Comparison of ENCODE assay signal across 8 cellular contexts in genomic region chr6:41779793-41780622, GRCh38. TPM values are rescaled to one million over a fixed set of nuclear protein-coding genes. Genes with fewer than 3 reads are reported as not detected.
DNase-seq lines count a peak whose midpoint lies in the region; ATAC-seq, FAIRE-seq and TF ChIP-seq lines count a peak whose summit lies in the region.

Gene FRS3 (minus strand): TSS chr6:41779900. CDS start chr6:41776987, 2,913 bp downstream.

- no peaks in the 10 kb centered on the region for H4K20me1 ChIP-seq in SK-N-SH (ENCODE audit: insufficient read depth)

- no peaks in the 10 kb centered on the region for H3K36me3 Mint-ChIP-seq in activated naive CD8-positive, alpha-beta T cell

- no peaks in the 10 kb centered on the region for H3K9me3 ChIP-seq in SK-N-SH
- no peaks in the 10 kb centered on the region for H3K9me3 ChIP-seq in pancreas
- no peaks in the 10 kb centered on the region for H3K9me3 ChIP-seq in tibial artery

- peak within 1 kb of the TSS; percentile 72 for H3K9ac ChIP-seq in SK-N-SH

- H3K4me3 Mint-ChIP-seq in activated naive CD8-positive, alpha-beta T cell = peak within 1 kb of the TSS; percentile 91

- DNase-seq in GM12864 (ENCODE audit: low read depth) = peak; percentile 87
- peak; percentile 97 for DNase-seq in NB4 (ENCODE audit: low read depth)
- DNase-seq in SK-N-SH = peak; percentile 99
- DNase-seq in head of caudate nucleus = peak; percentile 94 to 100 (median 100)
- peak; percentile 98 to 100 (median 100) for DNase-seq in pancreas
- peak; percentile 97 to 99 for DNase-seq in tibial artery

- WGBS in SK-N-SH (ENCODE audit: low lambda C conversion rate) = under 1% methylated on average over 29 of the region's 73 CpGs
- WGBS in pancreas, 2 donors = 0 to 1% methylated on average over 60 to 73 of the region's 73 CpGs

- H3K27me3 ChIP-seq in SK-N-SH (ENCODE audit: insufficient read depth) = no peaks in the 10 kb centered on the region
- H3K27me3 ChIP-seq in pancreas = no peaks in the 10 kb centered on the region
- H3K27me3 ChIP-seq in tibial artery = no peaks in the 10 kb centered on the region

- TF ChIP-seq CTCF in GM12864 (IDR thresholded peaks at IDR 0.05; ENCODE audit: low read depth, low read length, missing control alignments) (peak; percentile 93), NB4 (IDR thresholded peaks at IDR 0.05; ENCODE audit: low read depth, low read length) (peak; percentile 81), SK-N-SH (IDR thresholded peaks at IDR 0.05) (peak; percentile 86), pancreas (IDR thresholded peaks at IDR 0.05) (peak; percentile 70 to 91 (median 88)), tibial artery (IDR thresholded peaks at IDR 0.05) (peak; percentile 93 to 95)

- CTCF ChIA-PET in SK-N-SH (lab: Yijun Ruan, JAX) = interaction anchor here (0.8 to 8.9 kb wide), 5 partner anchors 13 to 265 kb away, joined by 3 to 118 read pairs (median 4); partner anchors contain the start of gene TFEB

- no peaks in the 10 kb centered on the region for H3K27me3 Mint-ChIP-seq in activated naive CD8-positive, alpha-beta T cell

- peak within 1 kb of the TSS; percentile 61 for H3K27ac Mint-ChIP-seq in activated naive CD8-positive, alpha-beta T cell

- peaks cover 13% of the 10 kb centered on the region for H3K4me1 Mint-ChIP-seq in activated naive CD8-positive, alpha-beta T cell (ENCODE audit: low read depth)

- no peaks in the 10 kb centered on the region for H3F3A ChIP-seq in SK-N-SH (replicated peaks; ENCODE audit: insufficient read depth)

- H3K9me2 ChIP-seq in SK-N-SH = no peaks in the 10 kb centered on the region

- TF ChIP-seq RAD21 in SK-N-SH (IDR thresholded peaks at IDR 0.05; ENCODE audit: low read length) = peak; percentile 85

- no peaks in the 10 kb centered on the region for H3K9me3 Mint-ChIP-seq in activated naive CD8-positive, alpha-beta T cell (ENCODE audit: low read depth)

- intact Hi-C loops in head of caudate nucleus (cut with DNase I) (loop anchor here (2.0 to 10.0 kb wide), 2 partner anchors 265 to 435 kb away; partner anchors contain the start of gene MRPS10), pancreas (cut with DNase I) (loop anchor here in 2 of 3 donors (10.0 kb wide), 3 partner anchors 155 to 265 kb away; no protein-coding TSS in a partner anchor), tibial artery (cut with DNase I; ENCODE audit: low total_unique reads) (loop anchor here (5.0 to 10.0 kb wide), 3 partner anchors 75 to 435 kb away; partner anchors contain the start of gene MRPS10)

- H2AFZ ChIP-seq in SK-N-SH (ENCODE audit: low read depth) = peak within 1 kb of the TSS; percentile 82

- no peak for FAIRE-seq in pancreas (lab: Jason Lieb, UNC)

- POLR2A ChIA-PET in SK-N-SH (lab: Yijun Ruan, JAX) = interaction anchor here (1.0 kb wide), 1 partner anchor 268 kb away, joined by 3 read pairs; no protein-coding TSS in a partner anchor

- H3K4me1 ChIP-seq in SK-N-SH (ENCODE audit: control insufficient read depth in 1 of 2, insufficient read depth in 2 of 2, low read depth in 1 of 2, low read length in 1 of 2) (peaks cover 14% of the 10 kb centered on the region in 2 experiments; a peak in 2 of 4 replicates), pancreas (peaks cover 5 to 14% (median 6%) of the 10 kb centered on the region in 3 donors), tibial artery (peaks cover 0 to 27% (median 18%) of the 10 kb centered on the region in 4 donors)

- peaks cover 13% of the 10 kb centered on the region for H3K79me2 ChIP-seq in SK-N-SH (ENCODE audit: insufficient read depth)

- peak within 1 kb of the TSS; percentile 40 to 87; a peak in 3 of 4 replicates for H3K27ac ChIP-seq in SK-N-SH (ENCODE audit: low read depth in 2 of 2, low read length in 1 of 2)
- H3K27ac ChIP-seq in pancreas = peak within 1 kb of the TSS; percentile 50 to 91 (median 72)
- peak within 1 kb of the TSS; percentile 80 to 86 for H3K27ac ChIP-seq in tibial artery

- peak in 1 of 2 experiments; percentile 8; a peak in 2 of 4 replicates for TF ChIP-seq EP300 in SK-N-SH (IDR thresholded peaks at IDR 0.05; ENCODE audit: borderline replicate concordance in 1 of 2, low read depth in 1 of 2, low read length in 1 of 2)

- H3K4me3 ChIP-seq in GM12864 (ENCODE audit: low read depth, low read length) (peak within 1 kb of the TSS; percentile 76), NB4 (ENCODE audit: low read depth, low read length) (peak within 1 kb of the TSS; percentile 73), SK-N-SH (ENCODE audit: low read depth in 2 of 2, low read length in 1 of 2) (peak within 1 kb of the TSS; percentile 52 to 82), pancreas (peak within 1 kb of the TSS; percentile 51 to 79 (median 64)), tibial artery (peak within 1 kb of the TSS; percentile 75 to 80)

- H3K4me2 ChIP-seq in SK-N-SH = peak within 1 kb of the TSS; percentile 99

- peak; percentile 41 for TF ChIP-seq POLR2A in NB4 (IDR thresholded peaks at IDR 0.05; ENCODE audit: extremely low read depth, insufficient read length)

- H3K36me3 ChIP-seq in SK-N-SH (replicated peaks in 1 of 2; ENCODE audit: control insufficient read depth in 1 of 2, insufficient read depth in 2 of 2, low read length in 1 of 2) (peaks cover 14 to 18% of the 10 kb centered on the region in 2 experiments), pancreas (no peaks in the 10 kb centered on the region), tibial artery (peaks cover 6 to 24% (median 18%) of the 10 kb centered on the region in 3 donors)

- ATAC-seq in HG02588 (IDR thresholded peaks at IDR 0.05; ENCODE audit: unreplicated experiment) (peak; percentile 94), pancreas (peak; percentile 90 to 97 (median 92))

TF ChIP-seq in SK-N-SH, 30 proteins besides CTCF, POLR2A, EP300 and RAD21 (continues in another document):
- TF ChIP-seq GABPA (IDR thresholded peaks at IDR 0.05; ENCODE audit: low read depth) = peak; percentile 48; the same call in 1 of the 2 replicates
- no peak for TF ChIP-seq RXRA (IDR thresholded peaks at IDR 0.05; ENCODE audit: borderline replicate concordance, low read depth)
- peak; percentile 87; the same call in 1 of the 2 replicates for TF ChIP-seq SIN3A (IDR thresholded peaks at IDR 0.05; ENCODE audit: borderline replicate concordance, low read depth, low read length)
- TF ChIP-seq RFX5 (IDR thresholded peaks at IDR 0.05; ENCODE audit: low read length) = no peak; the same call in 1 of the 2 replicates
- no peak; the same call in 1 of the 2 replicates for TF ChIP-seq POLR2AphosphoS5 (IDR thresholded peaks at IDR 0.05; ENCODE audit: low read depth, low read length)
- no peak for TF ChIP-seq FOXJ3 (CRISPR knock-in tag; IDR thresholded peaks at IDR 0.05)
- no peak for TF ChIP-seq REST (IDR thresholded peaks at IDR 0.05; ENCODE audit: low read depth, low read length)
- TF ChIP-seq ELF1 (IDR thresholded peaks at IDR 0.05) = no peak
- no peak for TF ChIP-seq EZH2phosphoT487 (IDR thresholded peaks at IDR 0.05; ENCODE audit: borderline replicate concordance, low read depth)
- TF ChIP-seq SMC3 (IDR thresholded peaks at IDR 0.05; ENCODE audit: low read depth, low read length) = peak; percentile 84
- no peak; the same call in 1 of the 2 replicates for TF ChIP-seq MXI1 (IDR thresholded peaks at IDR 0.05; ENCODE audit: low read depth, low read length)
- no peak for TF ChIP-seq IRF3 (IDR thresholded peaks at IDR 0.05; ENCODE audit: low read depth, low read length)
- no peak for TF ChIP-seq GATA2 (CRISPR knock-in tag; IDR thresholded peaks at IDR 0.05)

RNA-seq across cellular contexts. Expression of gene FRS3, which starts in this region (rescaled TPM):
- 7.5 and 8.6 TPM in 2 replicates for polyA plus RNA-seq in SK-N-SH (2012; rRNA removed)
- 5.0 and 6.0 TPM in 2 replicates for polyA plus RNA-seq in SK-N-SH (2012; cell fraction: cytosol; rRNA removed)
- polyA plus RNA-seq in SK-N-SH (2012; cell fraction: nucleus; rRNA removed) = 20.0 and 30.2 TPM in 2 replicates
- total RNA-seq in pancreas = 1 to 10 TPM; 2.1 to 5.2 (median 2.7) TPM
- 1 to 10 TPM; 6.6 to 7.8 TPM for polyA plus RNA-seq in pancreas

Comparison
In these comparisons a context has a peak if more than half of its experiments do, and no peak if none do; other contexts are left out.
1. Peak in every context shown above with its lines: DNase-seq, ATAC-seq, H3K4me3 ChIP-seq and H3K27ac ChIP-seq.